ENCODE assay signal across 22 cellular contexts in genomic region chr4:119242417-119242816, GRCh38.
"Had no signal": no experiment of that assay in that cellular context is flagged by ENCODE, and none has a peak within 500 bp of the region (broad histone marks: within the 10 kb centered on the region; RNA-seq: fewer than 3 reads in every experiment).

No MANE protein-coding gene starts in this region.

- DNase-seq: effector CD4-positive, alpha-beta T cell; endodermal cell; foreskin melanocyte; heart left ventricle; hippocampal formation; islet precursor cell; mammary epithelial cell; natural killer cell; nucleus accumbens; pancreas; right cardiac atrium; small intestine; stimulated activated CD4-positive, alpha-beta T cell treated with anti-CD3 and anti-CD28 coated beads, Interleukin-12 subunit alpha, Interleukin-12 subunit beta, amount 100 ng/mL, for 4 hours; stimulated activated naive CD4-positive, alpha-beta T cell; stomach; substantia nigra; trophoblast cell had no signal

- H3K36me3 ChIP-seq: pancreas had no signal

- H3K9me3 Mint-ChIP-seq: endodermal cell, mesothelial cell of epicardium, natural killer cell, neural crest cell had no signal

- H3K9me3 ChIP-seq: heart left ventricle, pancreas, stomach had no signal

- H3K27ac Mint-ChIP-seq: natural killer cell, progenitor cell of endocrine pancreas had no signal

- H3K4me3 ChIP-seq: coronary artery, heart left ventricle, pancreas, stomach had no signal

- H3K27me3 Mint-ChIP-seq: progenitor cell of endocrine pancreas had no signal

- H3K36me3 Mint-ChIP-seq: natural killer cell had no signal

- H3K4me3 Mint-ChIP-seq: endodermal cell, mesothelial cell of epicardium, natural killer cell, neural crest cell had no signal

- ATAC-seq: heart left ventricle, left lobe of liver, natural killer cell, pancreas, right cardiac atrium had no signal

- H3K27ac ChIP-seq: coronary artery, heart left ventricle, pancreas, stomach had no signal

- H3K27me3 ChIP-seq: heart left ventricle, pancreas, stomach had no signal

- H3K4me1 Mint-ChIP-seq: neural crest cell had no signal
